ENCODE assay signal across 21 cellular contexts in the genomic region with DNA sequence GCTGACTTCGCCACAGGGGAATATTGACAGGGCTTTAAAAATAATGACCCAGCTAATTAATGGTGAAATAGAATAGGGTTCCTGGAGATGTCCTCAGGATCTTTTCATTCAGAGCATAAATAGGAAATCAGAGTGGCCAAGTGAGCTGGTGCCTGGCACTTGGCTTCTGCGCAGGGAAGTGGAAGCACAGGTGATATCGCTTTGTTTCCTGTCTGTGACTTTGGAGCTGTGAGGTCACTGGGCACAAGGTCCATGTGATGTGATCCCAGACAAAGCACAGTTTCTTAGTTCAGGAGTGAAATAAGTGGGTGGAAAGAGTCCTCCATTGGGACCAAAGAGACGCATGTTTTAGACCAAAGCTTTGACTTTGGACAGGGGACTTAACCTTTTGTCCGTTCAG.
"Had no signal": no experiment of that assay in that cellular context is flagged by ENCODE, and none has a peak within 500 bp of the region (broad histone marks: within the 10 kb centered on the region; RNA-seq: fewer than 3 reads in every experiment).

No MANE protein-coding gene starts in this region.

- DNase-seq: colonic mucosa; dorsolateral prefrontal cortex; effector CD8-positive, alpha-beta T cell; heart right ventricle; hypothalamus; kidney glomerular epithelial cell; left ventricle myocardium inferior; lower lobe of right lung; mesenchymal stem cell; midbrain; nucleus accumbens; pancreas; right cardiac atrium; stimulated activated CD4-positive, alpha-beta T cell treated with anti-CD3 and anti-CD28 coated beads, Interleukin-2, amount 100 ng/mL, for 48 hours; stimulated activated naive CD4-positive, alpha-beta T cell treated with Interleukin-2 at 50 U/mL for 16 hours; thyroid gland had no signal

- H3K36me3 ChIP-seq: colonic mucosa, heart right ventricle, left ventricle myocardium inferior, lower lobe of right lung, pancreas, suprapubic skin, thyroid gland had no signal

- ATAC-seq: heart right ventricle; lower lobe of right lung; natural killer cell treated with Interleukin-12 subunit alpha and Interleukin-12 subunit beta and Interleukin-15 and Interleukin-18, amount 100 ng/mL, for 72 hours; pancreas; right cardiac atrium had no signal

- H3K9me3 Mint-ChIP-seq: natural killer cell treated with Interleukin-12 subunit alpha and Interleukin-12 subunit beta and Interleukin-15 and Interleukin-18, amount 100 ng/mL, for 72 hours; type B pancreatic cell had no signal

- H3K36me3 Mint-ChIP-seq: natural killer cell treated with Interleukin-12 subunit alpha and Interleukin-12 subunit beta and Interleukin-15 and Interleukin-18, amount 100 ng/mL, for 72 hours had no signal

- H3K27ac Mint-ChIP-seq: natural killer cell treated with Interleukin-12 subunit alpha and Interleukin-12 subunit beta and Interleukin-15 and Interleukin-18, amount 100 ng/mL, for 72 hours; progenitor cell of endocrine pancreas; type B pancreatic cell had no signal

- H3K4me2 ChIP-seq: smooth muscle cell had no signal

- H3K9me3 ChIP-seq: colonic mucosa, heart right ventricle, left ventricle myocardium inferior, lower lobe of right lung, pancreas, suprapubic skin, thyroid gland had no signal

- H3K4me3 ChIP-seq: colonic mucosa, dorsolateral prefrontal cortex, heart right ventricle, left ventricle myocardium inferior, lower lobe of right lung, pancreas, smooth muscle cell, suprapubic skin, thyroid gland had no signal

- H3K27me3 ChIP-seq: colonic mucosa, heart right ventricle, pancreas, suprapubic skin, thyroid gland had no signal

- H3K4me3 Mint-ChIP-seq: natural killer cell treated with Interleukin-12 subunit alpha and Interleukin-12 subunit beta and Interleukin-15 and Interleukin-18, amount 100 ng/mL, for 72 hours; type B pancreatic cell had no signal

- H3K27ac ChIP-seq: colonic mucosa, dorsolateral prefrontal cortex, heart right ventricle, left ventricle myocardium inferior, lower lobe of right lung, pancreas, suprapubic skin, thyroid gland had no signal

- H3K4me1 ChIP-seq: colonic mucosa, lower lobe of right lung, pancreas, suprapubic skin, thyroid gland had no signal
